ENCODE assay signal across 8 cellular contexts in the genomic region with DNA sequence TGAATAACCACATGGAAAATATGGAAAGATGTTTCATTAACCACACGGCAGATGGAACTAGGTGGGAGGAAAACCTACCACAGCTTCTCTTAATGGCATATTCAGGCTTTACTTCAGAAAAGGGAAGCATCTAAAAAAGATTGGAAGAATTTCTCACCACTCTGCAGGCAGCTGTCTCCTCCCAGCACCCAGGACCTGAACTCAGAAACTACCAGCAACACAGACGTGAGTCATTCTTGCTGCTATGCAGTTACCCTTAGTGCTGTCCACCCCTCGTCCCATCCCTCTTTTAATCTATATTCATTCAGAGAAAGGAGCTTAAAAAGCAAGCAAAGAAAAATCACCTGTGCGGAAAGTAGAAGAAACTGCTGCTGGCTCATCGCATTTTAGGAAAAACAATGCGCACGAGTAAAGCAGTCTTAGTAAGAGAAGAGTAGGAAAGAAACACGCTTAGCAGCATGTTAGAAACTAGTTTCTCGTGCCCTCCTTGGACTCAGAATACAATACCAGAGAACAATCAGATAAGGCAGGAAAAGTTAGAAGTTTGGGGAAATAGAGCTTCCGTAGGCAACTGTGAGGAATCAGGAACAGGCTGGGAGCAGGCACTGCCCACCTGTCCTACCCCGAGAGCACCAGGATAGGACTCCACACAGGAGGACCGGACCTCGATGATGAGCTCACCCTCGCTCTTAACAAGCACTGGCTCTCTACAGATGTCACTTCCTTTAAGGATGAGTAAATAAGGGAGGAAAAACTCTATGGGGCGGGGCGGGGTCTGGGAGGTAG. TPM values are rescaled to one million over a fixed set of nuclear protein-coding genes. Genes with fewer than 3 reads are reported as not detected.
DNase-seq lines count a peak whose midpoint lies in the region; ATAC-seq and TF ChIP-seq lines count a peak whose summit lies in the region.

No MANE protein-coding gene starts in this region.

- in situ Hi-C loops in astrocyte of the spinal cord (cut with HindIII; ENCODE audit: low sequenced_read_pairs): no loop called here

- H3K4me3 ChIP-seq in astrocyte of the spinal cord (ENCODE audit: low read depth, low read length): no peak overlapping the region
- peak overlapping the region in 3 of 8 donors; percentile 1 to 34 (median 26) for H3K4me3 ChIP-seq in spleen
- H3K4me3 ChIP-seq in effector memory CD4-positive, alpha-beta T cell (ENCODE audit: insufficient read depth, low read depth, low read length, poor library complexity, severe bottlenecking): no peak overlapping the region

- H3K27me3 ChIP-seq in spleen (replicated peaks in 1 of 7): no peaks in the 10 kb centered on the region
- H3K27me3 ChIP-seq in effector memory CD4-positive, alpha-beta T cell (replicated peaks; ENCODE audit: control insufficient read depth, insufficient read depth, low read length, poor library complexity, severe bottlenecking): no peaks in the 10 kb centered on the region

- peak; percentile 25 for ATAC-seq in GM18868 (IDR thresholded peaks at IDR 0.05; ENCODE audit: unreplicated experiment)

- TF ChIP-seq CTCF in astrocyte of the spinal cord (IDR thresholded peaks at IDR 0.05; ENCODE audit: low read depth, low read length): no peak
- peak in 1 of 11 experiments; percentile 11 for TF ChIP-seq CTCF in spleen (IDR thresholded peaks at IDR 0.05 in 8 of 11, conservative IDR thresholded peaks at IDR 0.05 in 3 of 11)

- 50 to 68% (median 59%) methylated on average over 16 of the region's 16 CpGs for WGBS in spleen, 5 donors

- peak overlapping the region; percentile 40 to 95 (median 77) for H3K27ac ChIP-seq in spleen
- no peak overlapping the region for H3K27ac ChIP-seq in effector memory CD4-positive, alpha-beta T cell (ENCODE audit: insufficient read depth, low read length, poor library complexity, severe bottlenecking)

- peaks cover 0 to 6% (median 0%) of the 10 kb centered on the region in 8 donors for H3K9me3 ChIP-seq in spleen
- H3K9me3 ChIP-seq in effector memory CD4-positive, alpha-beta T cell (ENCODE audit: control insufficient read depth, low read length): no peaks in the 10 kb centered on the region

- H3K36me3 ChIP-seq in spleen: no peaks in the 10 kb centered on the region
- no peaks in the 10 kb centered on the region for H3K36me3 ChIP-seq in effector memory CD4-positive, alpha-beta T cell (ENCODE audit: control insufficient read depth, insufficient read depth, low read length)

- TF ChIP-seq POLR2A in spleen (IDR thresholded peaks at IDR 0.05): peak in 1 of 3 donors; percentile 28

- DNase-seq in AG08395 (ENCODE audit: low spot score) (peak; percentile 18), NCI-H2196 (lab: John Stamatoyannopoulos, UW; ENCODE audit: unreplicated experiment) (peak; percentile 38), astrocyte of the spinal cord (ENCODE audit: low read depth, low spot score) (peak; percentile 36), spleen (no peak)
- DNase-seq in stimulated activated CD4-positive, alpha-beta T cell treated with anti-CD3 and anti-CD28 coated beads, Interleukin-2, amount 100 ng/mL, for 48 hours: no peak
- no peak for DNase-seq in effector memory CD4-positive, alpha-beta T cell
- DNase-seq in stimulated activated naive CD4-positive, alpha-beta T cell treated with Interleukin-2 at 50 U/mL for 16 hours (lab: John Stamatoyannopoulos, UW): no peak

- peaks cover 3 to 60% (median 47%) of the 10 kb centered on the region in 6 donors for H3K4me1 ChIP-seq in spleen
- peaks cover 6% of the 10 kb centered on the region for H3K4me1 ChIP-seq in effector memory CD4-positive, alpha-beta T cell (ENCODE audit: control insufficient read depth, insufficient read depth, low read length, poor library complexity, severe bottlenecking)

- intact Hi-C loops in spleen (cut with DNase I; ENCODE audit: low total_unique reads): loop anchor here (5.0 to 10.0 kb wide), 3 partner anchors 209 to 459 kb away; partner anchors contain the start of gene IRF2

RNA-seq across cellular contexts. Expression of gene ENPP6, which starts 48.1 kb away (rescaled TPM):
- 1 to 10 TPM in 5 of 7 donors, under 1 TPM in 2; 0.74 to 2.4 (median 1.2) TPM for total RNA-seq in spleen
- 1 to 10 TPM in 1 of 3 donors, under 1 TPM in 2; 0.23 to 1.3 (median 0.33) TPM for polyA plus RNA-seq in spleen

Comparison
In these comparisons a context has a peak if more than half of its experiments do, and no peak if none do; other contexts are left out.
1. DNase-seq: peak in AG08395 (single experiment), NCI-H2196 (single experiment) and astrocyte of the spinal cord (single experiment); none in spleen (single experiment), stimulated activated CD4-positive, alpha-beta T cell treated with anti-CD3 and anti-CD28 coated beads, Interleukin-2, amount 100 ng/mL, for 48 hours (0 of 2), effector memory CD4-positive, alpha-beta T cell (0 of 3) and stimulated activated naive CD4-positive, alpha-beta T cell treated with Interleukin-2 at 50 U/mL for 16 hours (single experiment).